ENCODE assay signal across 1 cellular context in genomic region chr9:83966209-83966582, GRCh38.
TF ChIP-seq lines count a peak whose summit lies in the region.

No MANE protein-coding gene starts in this region.

TF ChIP-seq in GM23338, 12 proteins besides CTCF, POLR2A, EP300 and RAD21 (continued from another document):
- no peak for TF ChIP-seq REST (IDR thresholded peaks at IDR 0.05; ENCODE audit: unreplicated experiment)
